ENCODE assay signal across 20 cellular contexts in genomic region chr3:154668187-154668586, GRCh38.
A peak's percentile ranks its signal among the peaks of the same experiment; 100 is the strongest.
DNase-seq lines count a peak whose midpoint lies in the region; ATAC-seq, FAIRE-seq and TF ChIP-seq lines count a peak whose summit lies in the region.
"Had no signal": no experiment of that assay in that cellular context is flagged by ENCODE, and none has a peak within 500 bp of the region (broad histone marks: within the 10 kb centered on the region; RNA-seq: fewer than 3 reads in every experiment).

No MANE protein-coding gene starts in this region.

- TF ChIP-seq RAD21 in IMR-90 (IDR thresholded peaks at IDR 0.05; ENCODE audit: low read length) (no peak), H1 (IDR thresholded peaks at IDR 0.05 in 1 of 2, conservative IDR thresholded peaks at IDR 0.05 in 1 of 2; ENCODE audit: low read depth in 2 of 2, low read length in 2 of 2) (no peak)

- no peaks in the 10 kb centered on the region for H3K9me3 ChIP-seq in IMR-90 (ENCODE audit: control insufficient read depth, insufficient read depth, low read length)
- no peaks in the 10 kb centered on the region for H3K9me3 ChIP-seq in H1 (ENCODE audit: insufficient read depth in 2 of 2, low read depth in 1 of 2, low read length in 1 of 2)
- no peaks in the 10 kb centered on the region for H3K9me3 ChIP-seq in trophoblast cell (ENCODE audit: insufficient read depth, low read depth, low read length)
- no peaks in the 10 kb centered on the region for H3K9me3 ChIP-seq in heart right ventricle
- H3K9me3 ChIP-seq: BLaER1, Caco-2 had no signal

- WGBS in IMR-90 (ENCODE audit: extremely low coverage in 2 of 2, insufficient read length in 1 of 2), 2 experiments: no CpG with 5 or more reads among the region's 2 CpGs
- WGBS in H1 (ENCODE audit: extremely low coverage in 1 of 2, insufficient coverage in 1 of 2, insufficient read length in 1 of 2, insufficient replicate concordance in 2 of 2, low coverage in 1 of 2, low lambda C conversion rate in 2 of 2, missing lambda C conversion rate in 1 of 2), 2 experiments: 71% methylated on average over 2 of the region's 2 CpGs; no CpG with 5 or more reads in 1 of the 2 experiments
- WGBS in trophoblast cell (ENCODE audit: extremely low coverage, insufficient coverage, insufficient read length): no CpG with 5 or more reads among the region's 2 CpGs
- WGBS in heart right ventricle, 2 donors: 48 to 61% methylated on average over 2 of the region's 2 CpGs

- no peak overlapping the region for H2BK5ac ChIP-seq in IMR-90 (ENCODE audit: low read depth, low read length, poor library complexity, severe bottlenecking)
- H2BK5ac ChIP-seq in H1 (ENCODE audit: low read depth, low read length): no peak overlapping the region
- H2BK5ac ChIP-seq in trophoblast cell (ENCODE audit: low read depth, low read length, poor library complexity): no peak overlapping the region

- peak overlapping the region; percentile 78 for H3K27ac Mint-ChIP-seq in GM23338
- H3K27ac Mint-ChIP-seq: B cell; CD4-positive, CD25-positive, alpha-beta regulatory T cell; CD8-positive, alpha-beta T cell had no signal

- H3K4me3 Mint-ChIP-seq in GM23338: no peak overlapping the region
- H3K4me3 Mint-ChIP-seq: B cell; CD4-positive, CD25-positive, alpha-beta regulatory T cell; CD8-positive, alpha-beta T cell had no signal

- H3K36me3 ChIP-seq in GM23338 (ENCODE audit: insufficient read depth): no peaks in the 10 kb centered on the region
- H3K36me3 ChIP-seq in IMR-90 (ENCODE audit: control insufficient read depth, insufficient read depth, low read length): no peaks in the 10 kb centered on the region
- H3K36me3 ChIP-seq in H1 (ENCODE audit: control insufficient read depth in 2 of 4, insufficient read depth in 4 of 4, low read length in 3 of 4): no peaks in the 10 kb centered on the region
- H3K36me3 ChIP-seq in trophoblast cell (ENCODE audit: control insufficient read depth in 1 of 2, insufficient read depth in 2 of 2, low read length in 2 of 2): no peaks in the 10 kb centered on the region
- H3K36me3 ChIP-seq in heart right ventricle: no peaks in the 10 kb centered on the region
- H3K36me3 ChIP-seq: BLaER1 had no signal

- H3K4me1 ChIP-seq in GM23338 (ENCODE audit: insufficient read depth) (peaks cover 5% of the 10 kb centered on the region; the same call in 1 of the 2 replicates), IMR-90 (ENCODE audit: control insufficient read depth, insufficient read depth, low read length) (no peaks in the 10 kb centered on the region), H1 (replicated peaks in 1 of 4; ENCODE audit: control insufficient read depth in 3 of 4, insufficient read depth in 4 of 4, low read length in 3 of 4) (0 out of 7 replicates have a peak, but pooled peaks cover 0 to 2% (median 0%) of the 10 kb centered on the region in 4 experiments), trophoblast cell (ENCODE audit: control insufficient read depth in 1 of 2, insufficient read depth in 2 of 2, low read length in 2 of 2) (no peaks in the 10 kb centered on the region), heart right ventricle (no peaks in the 10 kb centered on the region)
- H3K4me1 ChIP-seq: BLaER1, Caco-2 had no signal

- no peaks in the 10 kb centered on the region for H3F3A ChIP-seq in GM23338 (replicated peaks; ENCODE audit: low read depth)

- no peak for TF ChIP-seq POLR2A in IMR-90 (IDR thresholded peaks at IDR 0.05; ENCODE audit: low read depth, low read length)
- no peak for TF ChIP-seq POLR2A in H1 (IDR thresholded peaks at IDR 0.05; ENCODE audit: control extremely low read depth in 1 of 2, low read depth in 2 of 2, low read length in 2 of 2)

- H2BK12ac ChIP-seq in H1 (ENCODE audit: low read depth, low read length): no peak overlapping the region
- no peak overlapping the region for H2BK12ac ChIP-seq in trophoblast cell (ENCODE audit: low read length)

- ATAC-seq in GM23338 (no peak), IMR-90 (ENCODE audit: low read depth) (no peak), heart right ventricle (no peak)
- ATAC-seq: CD8-positive, alpha-beta T cell had no signal

- H3K79me1 ChIP-seq in IMR-90 (ENCODE audit: low read depth in 1 of 2, low read length in 2 of 2): no peaks in the 10 kb centered on the region
- H3K79me1 ChIP-seq in H1 (ENCODE audit: low read depth, low read length): no peaks in the 10 kb centered on the region
- H3K79me1 ChIP-seq in trophoblast cell (ENCODE audit: low read length): no peaks in the 10 kb centered on the region

- no peak overlapping the region for H2AK5ac ChIP-seq in IMR-90 (ENCODE audit: low read depth, low read length)
- H2AK5ac ChIP-seq in H1 (ENCODE audit: low read depth, low read length): no peak overlapping the region
- no peak overlapping the region for H2AK5ac ChIP-seq in trophoblast cell (ENCODE audit: low read length)

- H2BK20ac ChIP-seq in IMR-90 (ENCODE audit: low read depth, low read length): no peak overlapping the region
- H2BK20ac ChIP-seq in H1 (ENCODE audit: low read length): no peak overlapping the region

- no peaks in the 10 kb centered on the region for H3K9me1 ChIP-seq in IMR-90 (ENCODE audit: insufficient read depth, low read length)

- H3K27me3 Mint-ChIP-seq in GM23338 (ENCODE audit: insufficient read depth, low read depth, poor library complexity): peaks cover under 1% of the 10 kb centered on the region
- H3K27me3 Mint-ChIP-seq: B cell; CD4-positive, CD25-positive, alpha-beta regulatory T cell had no signal

- no peaks in the 10 kb centered on the region for H3K9me2 ChIP-seq in GM23338 (ENCODE audit: insufficient read depth)

- no peak overlapping the region for H2AK9ac ChIP-seq in IMR-90 (replicated peaks; ENCODE audit: low read depth, low read length, poor library complexity)

- no TSS peak for BruUV-seq in IMR-90 (replicated peaks; lab: Mats Ljungman, UMichigan)

- H3K27me3 ChIP-seq in GM23338 (ENCODE audit: insufficient read depth) (no peaks in the 10 kb centered on the region), IMR-90 (ENCODE audit: control insufficient read depth, insufficient read depth, low read length) (no peaks in the 10 kb centered on the region), H1 (replicated peaks in 1 of 4; ENCODE audit: control insufficient read depth in 3 of 4, extremely low read depth in 1 of 4, insufficient read depth in 3 of 4, low read length in 3 of 4) (no peaks in the 10 kb centered on the region), trophoblast cell (ENCODE audit: insufficient read depth, low read length) (no peaks in the 10 kb centered on the region), heart right ventricle (no peaks in the 10 kb centered on the region)
- H3K27me3 ChIP-seq: BLaER1 had no signal

- H3K36me3 Mint-ChIP-seq in GM23338 (ENCODE audit: low read depth): no peaks in the 10 kb centered on the region
- H3K36me3 Mint-ChIP-seq: CD4-positive, CD25-positive, alpha-beta regulatory T cell; CD8-positive, alpha-beta T cell had no signal

- no peaks in the 10 kb centered on the region for H4K20me1 ChIP-seq in GM23338 (replicated peaks; ENCODE audit: insufficient read depth)
- H4K20me1 ChIP-seq in IMR-90 (ENCODE audit: insufficient read depth, low read length): no peaks in the 10 kb centered on the region
- H4K20me1 ChIP-seq in H1 (replicated peaks in 1 of 2; ENCODE audit: control insufficient read depth in 1 of 2, insufficient read depth in 2 of 2, low read length in 2 of 2): no peaks in the 10 kb centered on the region
- H4K20me1 ChIP-seq: BLaER1 had no signal

- TF ChIP-seq CTCF in GM23338 (conservative IDR thresholded peaks at IDR 0.05; ENCODE audit: low read depth in 2 of 2) (no peak), IMR-90 (conservative IDR thresholded peaks at IDR 0.05; ENCODE audit: low read depth, low read length) (no peak), H1 (IDR thresholded peaks at IDR 0.05; ENCODE audit: control extremely low read depth in 1 of 3, insufficient read depth in 1 of 3, low read depth in 1 of 3, low read length in 3 of 3) (no peak), heart right ventricle (IDR thresholded peaks at IDR 0.05) (no peak)

- H2BK15ac ChIP-seq in IMR-90 (ENCODE audit: low read depth, low read length) (no peak overlapping the region), H1 (ENCODE audit: low read length) (no peak overlapping the region)

- H2AFZ ChIP-seq in GM23338 (peak overlapping the region; percentile 94; the same call in 1 of the 2 replicates), IMR-90 (replicated peaks; ENCODE audit: low read length, poor library complexity) (no peak overlapping the region), H1 (ENCODE audit: low read length) (no peak overlapping the region), trophoblast cell (ENCODE audit: insufficient read depth, low read length, poor library complexity) (no peak overlapping the region)
- H2AFZ ChIP-seq: GM23248 had no signal

- no peak overlapping the region for H3K9ac ChIP-seq in IMR-90 (ENCODE audit: low read depth, low read length)
- H3K9ac ChIP-seq in H1 (replicated peaks in 1 of 4; ENCODE audit: extremely low read depth in 1 of 4, low read depth in 3 of 4, low read length in 3 of 4): no peak overlapping the region
- H3K9ac ChIP-seq in trophoblast cell (ENCODE audit: low read length): no peak overlapping the region
- H3K9ac ChIP-seq: BLaER1, GM23248 had no signal

- dilution Hi-C loops in IMR-90 (cut with HindIII; ENCODE audit: low sequenced_read_pairs, unreplicated experiment): no loop called here

- H4K12ac ChIP-seq in trophoblast cell (ENCODE audit: low read depth, low read length): no peak overlapping the region

- no peaks in the 10 kb centered on the region for H3K23me2 ChIP-seq in H1 (ENCODE audit: low read depth, low read length)

- intact Hi-C loops in IMR-90 (cut with micrococcal nuclease) (no loop called here), heart right ventricle (cut with DNase I) (no loop called here)

- no peaks in the 10 kb centered on the region for H3K9me3 Mint-ChIP-seq in GM23338
- H3K9me3 Mint-ChIP-seq: CD8-positive, alpha-beta T cell had no signal

- H3K14ac ChIP-seq in IMR-90 (replicated peaks; ENCODE audit: low read depth, low read length): no peak overlapping the region
- no peak overlapping the region for H3K14ac ChIP-seq in H1 (ENCODE audit: insufficient read length)
- no peak overlapping the region for H3K14ac ChIP-seq in trophoblast cell (ENCODE audit: low read length)

- H3K27ac ChIP-seq in GM23338 (ENCODE audit: low read depth): 0 out of 2 replicates have a peak overlapping the region, but pooled peaks have one; percentile 27
- no peak overlapping the region for H3K27ac ChIP-seq in IMR-90 (ENCODE audit: insufficient read depth, low read length)
- H3K27ac ChIP-seq in H1 (ENCODE audit: low read depth, low read length): no peak overlapping the region
- no peak overlapping the region for H3K27ac ChIP-seq in trophoblast cell (ENCODE audit: low read depth, low read length)
- no peak overlapping the region for H3K27ac ChIP-seq in heart right ventricle
- H3K27ac ChIP-seq: BLaER1, C4-2B, GM23248 had no signal

- H3K56ac ChIP-seq in IMR-90 (ENCODE audit: extremely low read depth, insufficient read depth, low read length): no peak overlapping the region
- H3K56ac ChIP-seq in H1 (replicated peaks; ENCODE audit: insufficient read length, low read depth, low read length): no peak overlapping the region

- H3K18ac ChIP-seq in IMR-90 (ENCODE audit: low read depth, low read length): no peak overlapping the region
- no peak overlapping the region for H3K18ac ChIP-seq in H1 (ENCODE audit: extremely low read depth, low read length)
- H3K18ac ChIP-seq in trophoblast cell (ENCODE audit: low read length): no peak overlapping the region

- H4K8ac ChIP-seq in IMR-90 (ENCODE audit: low read depth in 2 of 2, low read length in 2 of 2) (no peak overlapping the region), H1 (ENCODE audit: extremely low read depth, insufficient read depth, low read length) (no peak overlapping the region), trophoblast cell (ENCODE audit: low read depth, low read length) (no peak overlapping the region)

- POLR2A ChIA-PET in IMR-90 (lab: Charles Lee; ENCODE audit: unreplicated experiment): no interaction called here
- POLR2A ChIA-PET in H1 (lab: Charles Lee; ENCODE audit: partially characterized antibody): interaction anchor here (0.7 kb wide), 1 partner anchor 39 kb away, joined by 3 read pairs; no protein-coding TSS in a partner anchor

- no peaks in the 10 kb centered on the region for H3K79me2 ChIP-seq in GM23338 (replicated peaks; ENCODE audit: insufficient read depth)
- H3K79me2 ChIP-seq in H1 (ENCODE audit: control insufficient read depth in 1 of 2, insufficient read depth in 2 of 2, low read length in 2 of 2): no peaks in the 10 kb centered on the region
- H3K79me2 ChIP-seq in trophoblast cell (ENCODE audit: control insufficient read depth, insufficient read depth, low read length, poor library complexity): no peaks in the 10 kb centered on the region

- in situ Hi-C loops in IMR-90 (cut with MboI; ENCODE audit: low sequenced_read_pairs): no loop called here

- H3K4me2 ChIP-seq in GM23338 (peak overlapping the region; percentile 37), IMR-90 (ENCODE audit: low read depth, low read length) (no peak overlapping the region), H1 (ENCODE audit: insufficient read depth in 1 of 2, low read depth in 2 of 2, low read length in 2 of 2) (no peak overlapping the region), trophoblast cell (ENCODE audit: low read length) (no peak overlapping the region)
- H3K4me2 ChIP-seq: BLaER1 had no signal

- DNase-seq in GM23338 (ENCODE audit: low spot score) (no peak), IMR-90 (no peak), H1 (ENCODE audit: low read depth in 1 of 2, low spot score in 2 of 2) (no peak), trophoblast cell (no peak), heart right ventricle (no peak), LoVo (ENCODE audit: low spot score) (no peak), NCI-H1417 (lab: John Stamatoyannopoulos, UW) (no peak)
- DNase-seq: Caco-2; CD4-positive, CD25-positive, alpha-beta regulatory T cell; CD8-positive, alpha-beta T cell; DMS153; DND-41; GM23248; HCEC 1CT had no signal

- no peak overlapping the region for H2BK120ac ChIP-seq in IMR-90 (ENCODE audit: low read depth, low read length)
- H2BK120ac ChIP-seq in H1 (replicated peaks; ENCODE audit: low read depth, low read length): no peak overlapping the region
- no peak overlapping the region for H2BK120ac ChIP-seq in trophoblast cell (ENCODE audit: insufficient read depth, low read length, poor library complexity)

- H4K5ac ChIP-seq in IMR-90 (ENCODE audit: low read depth, low read length) (no peak overlapping the region), H1 (ENCODE audit: insufficient read length, low read depth, low read length) (no peak overlapping the region)

- no peak overlapping the region for H4K91ac ChIP-seq in IMR-90 (ENCODE audit: insufficient read depth, low read depth, low read length)
- no peak overlapping the region for H4K91ac ChIP-seq in H1 (replicated peaks; ENCODE audit: insufficient read length, low read length)
- peak overlapping the region; percentile 14 for H4K91ac ChIP-seq in trophoblast cell (ENCODE audit: low read depth, low read length)

- FAIRE-seq in H1 (lab: Jason Lieb, UNC): no peak
- FAIRE-seq: GM12892, GM19239, H54 had no signal

- no peak overlapping the region for H3K23ac ChIP-seq in IMR-90 (ENCODE audit: low read depth, low read length)
- no peak overlapping the region for H3K23ac ChIP-seq in H1 (ENCODE audit: insufficient read length)
- no peak overlapping the region for H3K23ac ChIP-seq in trophoblast cell (ENCODE audit: low read length)

- peaks cover 8% of the 10 kb centered on the region for H3K4me1 Mint-ChIP-seq in GM23338
- H3K4me1 Mint-ChIP-seq: B cell; CD4-positive, CD25-positive, alpha-beta regulatory T cell had no signal

- H3K4ac ChIP-seq in IMR-90 (ENCODE audit: low read depth, low read length) (no peak overlapping the region), H1 (replicated peaks; ENCODE audit: insufficient read length, low read depth, low read length) (no peak overlapping the region), trophoblast cell (ENCODE audit: low read depth, low read length) (no peak overlapping the region)

- CTCF ChIA-PET in IMR-90 (lab: Yijun Ruan, JAX) (no interaction called here), H1 (lab: Charles Lee; ENCODE audit: partially characterized antibody) (interaction anchor here (1.6 kb wide), 1 partner anchor 12 kb away, joined by 3 read pairs; no protein-coding TSS in a partner anchor)

- H3K4me3 ChIP-seq in GM23338: no peak overlapping the region
- H3K4me3 ChIP-seq in IMR-90 (ENCODE audit: insufficient read depth, low read depth, low read length): no peak overlapping the region
- no peak overlapping the region for H3K4me3 ChIP-seq in H1 (ENCODE audit: extremely low read depth in 1 of 4, insufficient read depth in 2 of 4, low read depth in 3 of 4, low read length in 4 of 4)
- no peak overlapping the region for H3K4me3 ChIP-seq in trophoblast cell (ENCODE audit: low read depth, low read length)
- no peak overlapping the region for H3K4me3 ChIP-seq in heart right ventricle
- H3K4me3 ChIP-seq: BLaER1, GM23248 had no signal

- TF ChIP-seq EP300 in H1 (IDR thresholded peaks at IDR 0.05; ENCODE audit: borderline replicate concordance in 1 of 2, low read depth in 2 of 2, low read length in 2 of 2): no peak
